30 cellular contexts compared by ENCODE assay signal in the genomic region with DNA sequence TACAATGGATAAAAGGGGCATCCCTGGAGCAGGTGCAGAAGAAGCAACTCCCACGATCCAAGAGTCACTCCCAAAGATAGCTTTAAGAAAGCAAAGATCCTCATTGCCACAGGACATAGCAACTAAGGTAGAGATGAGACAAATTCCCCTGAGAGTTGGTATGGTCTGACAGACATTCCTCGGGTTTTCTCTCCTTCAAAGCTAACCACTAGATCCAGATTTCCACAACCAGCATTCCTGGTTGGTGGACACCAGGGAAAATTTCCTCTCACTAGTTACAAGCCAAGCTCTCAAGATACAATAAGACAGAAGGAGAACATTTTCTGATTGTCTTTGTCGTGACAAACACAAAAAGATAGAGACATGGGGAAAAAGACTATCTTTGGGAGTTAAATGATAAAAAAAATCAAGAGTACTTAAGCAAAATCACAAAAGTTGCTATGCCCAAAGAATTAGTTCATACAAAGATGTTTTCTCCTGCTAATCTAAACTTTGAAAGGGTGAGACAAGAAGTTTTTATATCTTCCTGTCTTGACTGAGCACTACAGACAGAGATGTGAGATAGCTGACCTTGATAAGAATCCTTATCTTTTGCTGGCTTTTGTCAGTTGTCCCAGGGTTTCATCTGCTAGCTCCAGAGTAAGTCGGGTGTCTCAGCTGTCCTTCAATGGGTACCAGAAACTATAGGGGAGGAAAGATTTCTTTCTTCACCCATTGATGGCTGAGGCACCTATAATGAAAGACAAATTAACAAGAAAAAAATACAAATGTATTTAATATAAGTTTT.
"Had no signal": no experiment of that assay in that cellular context is flagged by ENCODE, and none has a peak within 500 bp of the region (broad histone marks: within the 10 kb centered on the region; RNA-seq: fewer than 3 reads in every experiment).

No MANE protein-coding gene starts in this region.

- H3K36me3 Mint-ChIP-seq: naive thymus-derived CD8-positive, alpha-beta T cell; stimulated activated effector memory CD8-positive, alpha-beta T cell treated with anti-CD3 and anti-CD28 coated beads, Interleukin-12 subunit alpha, Interleukin-12 subunit beta, amount 100 ng/mL, for 72 hours had no signal

- H3K27me3 ChIP-seq: left lung, spleen, suprapubic skin, tibial artery, upper lobe of right lung had no signal

- H3K9me3 Mint-ChIP-seq: naive thymus-derived CD8-positive, alpha-beta T cell; nephron; stimulated activated effector memory CD8-positive, alpha-beta T cell treated with anti-CD3 and anti-CD28 coated beads, Interleukin-12 subunit alpha, Interleukin-12 subunit beta, amount 100 ng/mL, for 72 hours; stimulated activated naive CD8-positive, alpha-beta T cell treated with anti-CD3 and anti-CD28 coated beads, Interleukin-15, Interleukin-2, amounts not matched to agents 100 ng/mL and 50 ng/mL, for 24 hours had no signal

- H3K27ac Mint-ChIP-seq: naive thymus-derived CD8-positive, alpha-beta T cell; nephron; stimulated activated effector memory CD8-positive, alpha-beta T cell treated with anti-CD3 and anti-CD28 coated beads, Interleukin-12 subunit alpha, Interleukin-12 subunit beta, amount 100 ng/mL, for 72 hours; stimulated activated naive CD8-positive, alpha-beta T cell treated with anti-CD3 and anti-CD28 coated beads, Interleukin-15, Interleukin-2, amounts not matched to agents 100 ng/mL and 50 ng/mL, for 24 hours had no signal

- DNase-seq: hippocampal formation; kidney; left colon; left lung; lower lobe of right lung; mammary epithelial cell; mesenchymal stem cell; midbrain; mucosa of descending colon; naive thymus-derived CD8-positive, alpha-beta T cell; nucleus accumbens; pancreas; posterior cingulate gyrus; retina; right cardiac atrium; small intestine; spleen; stimulated activated CD4-positive, alpha-beta T cell treated with anti-CD3 and anti-CD28 coated beads, Interleukin-4, amount 100 ng/mL, for 24 hours; stimulated activated naive CD4-positive, alpha-beta T cell; tibial artery; trophoblast cell; upper lobe of right lung had no signal

- H3K36me3 ChIP-seq: left lung, lower lobe of right lung, pancreas, prostate gland, spleen, suprapubic skin, thoracic aorta, tibial artery, upper lobe of right lung had no signal

- H3K4me3 Mint-ChIP-seq: naive thymus-derived CD8-positive, alpha-beta T cell; nephron; neural crest cell; stimulated activated effector memory CD8-positive, alpha-beta T cell treated with anti-CD3 and anti-CD28 coated beads, Interleukin-12 subunit alpha, Interleukin-12 subunit beta, amount 100 ng/mL, for 72 hours; stimulated activated naive CD8-positive, alpha-beta T cell treated with anti-CD3 and anti-CD28 coated beads, Interleukin-15, Interleukin-2, amounts not matched to agents 100 ng/mL and 50 ng/mL, for 24 hours had no signal

- ATAC-seq: left colon; left lung; lower lobe of right lung; mucosa of descending colon; naive thymus-derived CD8-positive, alpha-beta T cell; pancreas; right cardiac atrium; sciatic nerve; stimulated activated effector memory CD8-positive, alpha-beta T cell treated with anti-CD3 and anti-CD28 coated beads, Interleukin-12 subunit alpha, Interleukin-12 subunit beta, amount 100 ng/mL, for 72 hours; upper lobe of right lung had no signal

- H3K27ac ChIP-seq: left lung, lower lobe of right lung, pancreas, prostate gland, spleen, suprapubic skin, thoracic aorta, tibial artery, upper lobe of right lung had no signal

- H3K4me1 ChIP-seq: left lung, lower lobe of right lung, pancreas, prostate gland, spleen, suprapubic skin, tibial artery, upper lobe of right lung had no signal

- H3K4me3 ChIP-seq: left lung, lower lobe of right lung, mucosa of descending colon, pancreas, prostate gland, spleen, suprapubic skin, thoracic aorta, tibial artery, upper lobe of right lung had no signal

- H3K4me1 Mint-ChIP-seq: naive thymus-derived CD8-positive, alpha-beta T cell; nephron; stimulated activated effector memory CD8-positive, alpha-beta T cell treated with anti-CD3 and anti-CD28 coated beads, Interleukin-12 subunit alpha, Interleukin-12 subunit beta, amount 100 ng/mL, for 72 hours had no signal
